1 cellular context compared by ENCODE assay signal in genomic region chr9:128884164-128884563, GRCh38.
TF ChIP-seq lines count a peak whose summit lies in the region.

No MANE protein-coding gene starts in this region.

TF ChIP-seq in SK-N-SH, 30 proteins besides CTCF, POLR2A, EP300 and RAD21 (continued from another document):
- TF ChIP-seq, protein P1, sequence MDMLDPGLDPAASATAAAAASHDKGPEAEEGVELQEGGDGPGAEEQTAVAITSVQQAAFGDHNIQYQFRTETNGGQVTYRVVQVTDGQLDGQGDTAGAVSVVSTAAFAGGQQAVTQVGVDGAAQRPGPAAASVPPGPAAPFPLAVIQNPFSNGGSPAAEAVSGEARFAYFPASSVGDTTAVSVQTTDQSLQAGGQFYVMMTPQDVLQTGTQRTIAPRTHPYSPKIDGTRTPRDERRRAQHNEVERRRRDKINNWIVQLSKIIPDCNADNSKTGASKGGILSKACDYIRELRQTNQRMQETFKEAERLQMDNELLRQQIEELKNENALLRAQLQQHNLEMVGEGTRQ (IDR thresholded peaks at IDR 0.05; ENCODE audit: borderline replicate concordance, low read depth, low read length) = no peak
- TF ChIP-seq, protein P2, sequence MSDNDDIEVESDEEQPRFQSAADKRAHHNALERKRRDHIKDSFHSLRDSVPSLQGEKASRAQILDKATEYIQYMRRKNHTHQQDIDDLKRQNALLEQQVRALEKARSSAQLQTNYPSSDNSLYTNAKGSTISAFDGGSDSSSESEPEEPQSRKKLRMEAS (IDR thresholded peaks at IDR 0.05; ENCODE audit: low read depth) = no peak
